11 cellular contexts compared by ENCODE assay signal in the genomic region with DNA sequence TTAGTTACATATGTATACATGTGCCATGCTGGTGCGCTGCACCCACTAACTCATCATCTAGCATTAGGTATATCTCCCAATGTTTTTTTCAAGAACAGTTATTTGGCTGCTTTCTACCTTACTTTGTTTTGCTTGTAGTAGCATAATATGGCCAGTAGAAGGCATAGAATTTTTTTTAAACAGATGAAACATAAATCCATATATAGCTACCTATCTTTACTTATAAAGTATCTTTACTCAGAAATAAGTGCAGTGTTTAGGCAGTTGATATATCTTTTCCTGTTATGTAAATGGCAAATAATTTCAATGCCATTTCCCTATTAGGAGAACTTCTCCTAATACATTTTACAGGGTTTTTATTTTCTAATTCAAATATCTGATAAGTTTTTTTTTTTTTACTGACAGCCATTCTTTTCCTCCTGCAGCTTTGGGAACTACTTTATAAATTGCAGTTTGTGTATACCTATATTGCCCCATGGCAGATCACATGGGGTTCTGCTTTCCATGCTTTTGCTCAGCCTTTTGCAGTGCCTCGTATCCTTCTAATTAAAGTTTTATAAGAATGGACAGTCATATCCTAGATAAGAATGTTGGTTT.
A peak's percentile ranks its signal among the peaks of the same experiment; 100 is the strongest.
DNase-seq lines count a peak whose midpoint lies in the region; ATAC-seq, FAIRE-seq and TF ChIP-seq lines count a peak whose summit lies in the region.
"Had no signal": no experiment of that assay in that cellular context is flagged by ENCODE, and none has a peak within 500 bp of the region (broad histone marks: within the 10 kb centered on the region; RNA-seq: fewer than 3 reads in every experiment).

No MANE protein-coding gene starts in this region.

- ATAC-seq in HG03571 (IDR thresholded peaks at IDR 0.05; ENCODE audit: unreplicated experiment), result no peak
- ATAC-seq: activated CD8-positive, alpha-beta memory T cell treated with anti-CD3 and anti-CD28 coated beads, Interleukin-2, amount 10 ng/mL, durations not matched to agents 7 days and 5 days had no signal

- H3K4me3 Mint-ChIP-seq in chondrocyte (ENCODE audit: unreplicated experiment), result no peak overlapping the region
- H3K4me3 Mint-ChIP-seq: activated CD8-positive, alpha-beta memory T cell treated with anti-CD3 and anti-CD28 coated beads, Interleukin-2, amount 10 ng/mL, durations not matched to agents 7 days and 5 days; stimulated activated naive CD8-positive, alpha-beta T cell treated with anti-CD3 and anti-CD28 coated beads, Interleukin-15, Interleukin-2, amounts not matched to agents 100 ng/mL and 50 ng/mL, for 24 hours had no signal

- peaks cover 77% of the 10 kb centered on the region for H3K36me3 ChIP-seq in Loucy (ENCODE audit: insufficient read depth, low read length)
- peaks cover 32% of the 10 kb centered on the region for H3K36me3 ChIP-seq in osteoblast (ENCODE audit: insufficient read depth, low read length)

- H3K4me1 Mint-ChIP-seq in chondrocyte (ENCODE audit: low read depth), result no peaks in the 10 kb centered on the region
- H3K4me1 Mint-ChIP-seq: activated CD8-positive, alpha-beta memory T cell treated with anti-CD3 and anti-CD28 coated beads, Interleukin-2, amount 10 ng/mL, durations not matched to agents 7 days and 5 days had no signal

- H3K36me3 Mint-ChIP-seq in chondrocyte (ENCODE audit: low read depth), result peaks cover 10% of the 10 kb centered on the region

- H3K27me3 Mint-ChIP-seq in chondrocyte (ENCODE audit: low read depth), result no peaks in the 10 kb centered on the region
- H3K27me3 Mint-ChIP-seq: activated CD8-positive, alpha-beta memory T cell treated with anti-CD3 and anti-CD28 coated beads, Interleukin-2, amount 10 ng/mL, durations not matched to agents 7 days and 5 days; stimulated activated naive CD8-positive, alpha-beta T cell treated with anti-CD3 and anti-CD28 coated beads, Interleukin-15, Interleukin-2, amounts not matched to agents 100 ng/mL and 50 ng/mL, for 24 hours had no signal

- peak; percentile 82 for FAIRE-seq in G401.6 (lab: Jason Lieb, UNC)
- FAIRE-seq: H54 had no signal

- H3K9ac ChIP-seq in Loucy (ENCODE audit: low read depth, low read length, poor library complexity, severe bottlenecking), result no peak overlapping the region

- H4K20me1 ChIP-seq in Loucy (ENCODE audit: insufficient read depth, low read length, poor library complexity, severe bottlenecking), result no peaks in the 10 kb centered on the region
- H4K20me1 ChIP-seq in osteoblast (ENCODE audit: insufficient read depth, low read length), result no peaks in the 10 kb centered on the region

- no peak overlapping the region for H2AFZ ChIP-seq in Loucy (ENCODE audit: low read length)
- H2AFZ ChIP-seq in osteoblast (ENCODE audit: low read length), result no peak overlapping the region

- DNase-seq in chondrocyte (ENCODE audit: low spot score), result no peak
- peak; percentile 27 for DNase-seq in osteoblast (ENCODE audit: insufficient read length, low spot score, missing footprints)
- DNase-seq in GF-D8 (lab: John Stamatoyannopoulos, UW), result no peak
- DNase-seq in stimulated activated CD4-positive, alpha-beta T cell treated with anti-CD3 and anti-CD28 coated beads, Interleukin-2, amount 100 ng/mL, for 48 hours, result no peak
- DNase-seq: activated CD8-positive, alpha-beta memory T cell treated with anti-CD3 and anti-CD28 coated beads, Interleukin-2, amount 10 ng/mL, durations not matched to agents 7 days and 5 days; effector CD4-positive, alpha-beta T cell had no signal

- H3K4me2 ChIP-seq in Loucy (ENCODE audit: low read depth, low read length, poor library complexity, severe bottlenecking) (no peak overlapping the region), osteoblast (ENCODE audit: insufficient read depth, low read length) (no peak overlapping the region)

- peak overlapping the region; percentile 33 for H3K27ac ChIP-seq in osteoblast (ENCODE audit: low read depth, low read length)

- H3K9me3 ChIP-seq in Loucy (ENCODE audit: insufficient read depth, low read depth, low read length), result no peaks in the 10 kb centered on the region
- H3K9me3 ChIP-seq in osteoblast (ENCODE audit: low read depth, low read length), result no peaks in the 10 kb centered on the region

- H3K9me3 Mint-ChIP-seq in chondrocyte (ENCODE audit: low read depth), result no peaks in the 10 kb centered on the region
- H3K9me3 Mint-ChIP-seq: stimulated activated naive CD8-positive, alpha-beta T cell treated with anti-CD3 and anti-CD28 coated beads, Interleukin-15, Interleukin-2, amounts not matched to agents 100 ng/mL and 50 ng/mL, for 24 hours had no signal

- H3K4me1 ChIP-seq in Loucy (ENCODE audit: insufficient read depth, low read length, poor library complexity, severe bottlenecking), result no peaks in the 10 kb centered on the region
- peaks cover 18% of the 10 kb centered on the region for H3K4me1 ChIP-seq in osteoblast (ENCODE audit: insufficient read depth, low read length)

- peaks cover 6% of the 10 kb centered on the region; the same call in 1 of the 2 replicates for H3F3A ChIP-seq in Loucy (ENCODE audit: low read depth)

- H3K4me3 ChIP-seq in Loucy (ENCODE audit: low read length, poor library complexity, severe bottlenecking) (no peak overlapping the region), osteoblast (ENCODE audit: insufficient read depth, low read length) (no peak overlapping the region)

- H3K79me2 ChIP-seq in Loucy (ENCODE audit: insufficient read depth, low read length) (no peaks in the 10 kb centered on the region), osteoblast (ENCODE audit: insufficient read depth, low read length) (no peaks in the 10 kb centered on the region)

- TF ChIP-seq CTCF in Loucy (conservative IDR thresholded peaks at IDR 0.05; ENCODE audit: low read length) (peak; percentile 57), chondrocyte (IDR thresholded peaks at IDR 0.05) (peak; percentile 77), osteoblast (IDR thresholded peaks at IDR 0.05; ENCODE audit: extremely low read depth, low read depth, low read length) (peak; percentile 44)

- no peaks in the 10 kb centered on the region for H3K27me3 ChIP-seq in Loucy (ENCODE audit: insufficient read depth, low read length, poor library complexity, severe bottlenecking)
- H3K27me3 ChIP-seq in osteoblast (ENCODE audit: insufficient read depth, low read length), result no peaks in the 10 kb centered on the region

- no peaks in the 10 kb centered on the region for H3K9me2 ChIP-seq in Loucy (replicated peaks; ENCODE audit: low read depth, low read length)

- H3K27ac Mint-ChIP-seq in chondrocyte (ENCODE audit: unreplicated experiment), result no peak overlapping the region
- H3K27ac Mint-ChIP-seq: activated CD8-positive, alpha-beta memory T cell treated with anti-CD3 and anti-CD28 coated beads, Interleukin-2, amount 10 ng/mL, durations not matched to agents 7 days and 5 days; stimulated activated naive CD8-positive, alpha-beta T cell treated with anti-CD3 and anti-CD28 coated beads, Interleukin-15, Interleukin-2, amounts not matched to agents 100 ng/mL and 50 ng/mL, for 24 hours had no signal
